Comparison of ENCODE assay signal across 8 cellular contexts in the genomic region with DNA sequence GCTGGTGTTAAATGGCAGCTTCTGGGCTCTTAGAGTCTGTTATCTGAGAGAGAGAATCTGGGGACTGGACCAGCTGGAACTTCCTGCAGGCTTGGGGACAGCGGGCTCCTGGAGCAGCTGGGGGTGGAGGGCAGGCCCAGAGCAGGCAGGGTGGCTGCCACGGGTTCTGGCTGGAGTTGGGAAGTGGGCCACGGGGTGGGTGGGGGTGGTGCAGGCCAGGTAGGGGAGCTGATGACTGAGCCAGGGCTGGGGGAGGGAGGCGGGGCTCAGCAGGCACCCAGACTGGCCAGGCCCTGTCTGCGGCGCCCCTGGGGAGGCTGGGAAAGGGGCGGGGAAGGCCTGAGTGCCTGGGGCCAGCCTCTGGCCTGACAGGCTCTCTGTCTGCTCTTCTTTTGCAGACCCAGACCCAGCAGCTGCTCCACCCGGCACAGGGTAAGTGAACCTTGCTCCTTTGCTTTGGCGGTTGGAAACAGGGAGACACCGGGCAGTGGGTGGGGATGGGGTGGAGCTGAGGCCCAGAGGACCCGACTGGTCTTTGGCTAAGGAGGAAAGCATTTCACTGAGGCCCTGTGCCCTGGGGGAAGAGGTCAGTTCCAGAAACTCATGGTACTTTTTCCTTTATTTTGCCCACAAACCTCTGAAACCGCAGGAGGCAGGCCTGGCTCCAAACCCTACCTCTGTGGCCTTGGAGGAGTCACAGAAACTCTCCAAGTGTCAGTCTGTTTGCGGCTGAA. TPM values are rescaled to one million over a fixed set of nuclear protein-coding genes. Genes with fewer than 3 reads are reported as not detected.
DNase-seq lines count a peak whose midpoint lies in the region; ATAC-seq, FAIRE-seq and TF ChIP-seq lines count a peak whose summit lies in the region.

No MANE protein-coding gene starts in this region.

- H3K18ac ChIP-seq in IMR-90 (ENCODE audit: low read depth, low read length): peak overlapping the region; percentile 30

- CTCF ChIA-PET in IMR-90 (lab: Yijun Ruan, JAX): interaction anchor here (1.7 kb wide), 1 partner anchor 86 kb away, joined by 7 read pairs; no protein-coding TSS in a partner anchor

- FAIRE-seq in kidney (lab: Jason Lieb, UNC): no peak

- peak overlapping the region; percentile 78 for H2BK20ac ChIP-seq in IMR-90 (ENCODE audit: low read depth, low read length)

- ATAC-seq in IMR-90 (ENCODE audit: low read depth) (peak; percentile 30), body of pancreas (peak; percentile 93)

- peak overlapping the region; percentile 62 for H3K27ac ChIP-seq in IMR-90 (ENCODE audit: insufficient read depth, low read length)
- H3K27ac ChIP-seq in body of pancreas: peak overlapping the region; percentile 75 to 90 (median 85)
- peak overlapping the region; percentile 83 to 87 for H3K27ac ChIP-seq in kidney (ENCODE audit: low read depth in 2 of 2, low read length in 2 of 2)
- H3K27ac ChIP-seq in tibial artery: peak overlapping the region; percentile 100

- H3K36me3 ChIP-seq in IMR-90 (ENCODE audit: control insufficient read depth, insufficient read depth, low read length): peaks cover 4% of the 10 kb centered on the region
- peaks cover 0 to under 1% of the 10 kb centered on the region in 2 donors for H3K36me3 ChIP-seq in body of pancreas (replicated peaks in 1 of 2; ENCODE audit: insufficient read depth in 1 of 2, low read depth in 2 of 2)
- H3K36me3 ChIP-seq in kidney (ENCODE audit: control insufficient read depth in 1 of 2, insufficient read depth in 2 of 2, low read length in 2 of 2): peaks cover 2 to 28% of the 10 kb centered on the region in 2 donors
- H3K36me3 ChIP-seq in tibial artery: peaks cover 0 to 21% (median 4%) of the 10 kb centered on the region in 3 donors

- H3K27me3 ChIP-seq in IMR-90 (ENCODE audit: control insufficient read depth, insufficient read depth, low read length) (no peaks in the 10 kb centered on the region), body of pancreas (no peaks in the 10 kb centered on the region), tibial artery (no peaks in the 10 kb centered on the region)

- H2BK120ac ChIP-seq in IMR-90 (ENCODE audit: low read depth, low read length): peak overlapping the region; percentile 84

- H3K4me1 ChIP-seq in IMR-90 (ENCODE audit: control insufficient read depth, insufficient read depth, low read length) (peaks cover 30% of the 10 kb centered on the region), body of pancreas (peaks cover 76% of the 10 kb centered on the region), kidney (ENCODE audit: control insufficient read depth in 1 of 2, insufficient read depth in 1 of 2, low read depth in 1 of 2, low read length in 2 of 2) (peaks cover 56 to 58% of the 10 kb centered on the region in 2 donors), tibial artery (peaks cover 5 to 98% (median 74%) of the 10 kb centered on the region in 4 donors)

- POLR2A ChIA-PET in IMR-90 (lab: Charles Lee; ENCODE audit: unreplicated experiment): no interaction called here

- H2BK15ac ChIP-seq in IMR-90 (ENCODE audit: low read depth, low read length): peak overlapping the region; percentile 5; the same call in 1 of the 3 replicates

- H2AK5ac ChIP-seq in IMR-90 (ENCODE audit: low read depth, low read length): peak overlapping the region; percentile 51; the same call in 1 of the 2 replicates

- H3K9me1 ChIP-seq in IMR-90 (ENCODE audit: insufficient read depth, low read length): peaks cover 22% of the 10 kb centered on the region

- no peak for TF ChIP-seq CTCF in IMR-90 (conservative IDR thresholded peaks at IDR 0.05; ENCODE audit: low read depth, low read length)
- TF ChIP-seq CTCF in body of pancreas (IDR thresholded peaks at IDR 0.05): no peak
- no peak for TF ChIP-seq CTCF in kidney (IDR thresholded peaks at IDR 0.05; ENCODE audit: borderline replicate concordance, extremely low read depth, insufficient read depth)
- TF ChIP-seq CTCF in tibial artery (IDR thresholded peaks at IDR 0.05): no peak

- DNase-seq in IMR-90 (peak; percentile 5), body of pancreas (peak; percentile 81 to 94 (median 92)), kidney (peak; percentile 91), tibial artery (peak; percentile 54 to 94), SIG-M5 (lab: John Stamatoyannopoulos, UW) (no peak), KG1 (lab: John Stamatoyannopoulos, UW) (no peak), NCI-H2081 (lab: John Stamatoyannopoulos, UW) (no peak), NCI-H748 treated with DMSO at 0.1 percent for 48 hours (lab: John Stamatoyannopoulos, UW) (no peak)

- TF ChIP-seq POLR2A in IMR-90 (IDR thresholded peaks at IDR 0.05; ENCODE audit: low read depth, low read length) (no peak), body of pancreas (IDR thresholded peaks at IDR 0.05) (no peak)

- peak overlapping the region; percentile 45; the same call in 1 of the 2 replicates for H3K23ac ChIP-seq in IMR-90 (ENCODE audit: low read depth, low read length)

- H3K4ac ChIP-seq in IMR-90 (ENCODE audit: low read depth, low read length): peak overlapping the region; percentile 87

- intact Hi-C loops in IMR-90 (cut with micrococcal nuclease) (loop anchor here (5.0 kb wide), 2 partner anchors 46 to 86 kb away; no protein-coding TSS in a partner anchor), body of pancreas (cut with DNase I) (no loop called here), kidney (cut with DNase I) (no loop called here), tibial artery (cut with DNase I; ENCODE audit: low total_unique reads) (no loop called here)

- BruUV-seq in IMR-90 (replicated peaks; lab: Mats Ljungman, UMichigan): no TSS peak

- in situ Hi-C loops in IMR-90 (cut with MboI; ENCODE audit: low sequenced_read_pairs): no loop called here

- TF ChIP-seq RAD21 in IMR-90 (IDR thresholded peaks at IDR 0.05; ENCODE audit: low read length): no peak

- H2AK9ac ChIP-seq in IMR-90 (replicated peaks; ENCODE audit: low read depth, low read length, poor library complexity): peak overlapping the region; percentile 94

- peak overlapping the region; percentile 28 for H2BK5ac ChIP-seq in IMR-90 (ENCODE audit: low read depth, low read length, poor library complexity, severe bottlenecking)

- peak overlapping the region; percentile 5; the same call in 1 of the 2 replicates for H3K4me2 ChIP-seq in IMR-90 (ENCODE audit: low read depth, low read length)

- H3K9ac ChIP-seq in IMR-90 (ENCODE audit: low read depth, low read length) (peak overlapping the region; percentile 57), kidney (ENCODE audit: low read length in 2 of 2) (peak overlapping the region; percentile 66 to 74)

- no peaks in the 10 kb centered on the region for H3K9me3 ChIP-seq in IMR-90 (ENCODE audit: control insufficient read depth, insufficient read depth, low read length)
- no peaks in the 10 kb centered on the region for H3K9me3 ChIP-seq in body of pancreas
- no peaks in the 10 kb centered on the region for H3K9me3 ChIP-seq in kidney (ENCODE audit: control insufficient read depth in 1 of 2, low read length in 2 of 2)
- no peaks in the 10 kb centered on the region for H3K9me3 ChIP-seq in tibial artery

- H2AFZ ChIP-seq in IMR-90 (replicated peaks; ENCODE audit: low read length, poor library complexity): peak overlapping the region; percentile 85

- peak overlapping the region; percentile 56 to 83; a peak in 3 of 4 replicates for H4K8ac ChIP-seq in IMR-90 (ENCODE audit: low read depth in 2 of 2, low read length in 2 of 2)

- 0 out of 2 replicates have a peak, but pooled peaks cover 3% of the 10 kb centered on the region for H4K20me1 ChIP-seq in IMR-90 (ENCODE audit: insufficient read depth, low read length)

- WGBS in IMR-90 (ENCODE audit: extremely low coverage in 2 of 2, insufficient read length in 1 of 2), 2 experiments: 26% methylated on average over 5 of the region's 13 CpGs; no CpG with 5 or more reads in 1 of the 2 experiments
- 7 to 16% methylated on average over 2 to 13 of the region's 13 CpGs for WGBS in body of pancreas, 2 donors

- H3K4me3 ChIP-seq in IMR-90 (ENCODE audit: insufficient read depth, low read depth, low read length) (no peak overlapping the region), body of pancreas (no peak overlapping the region), kidney (ENCODE audit: low read length in 2 of 2) (no peak overlapping the region), tibial artery (peak overlapping the region; percentile 19 to 40)

- H3K56ac ChIP-seq in IMR-90 (ENCODE audit: extremely low read depth, insufficient read depth, low read length): peak overlapping the region; percentile 50; the same call in 1 of the 2 replicates

- H4K91ac ChIP-seq in IMR-90 (ENCODE audit: insufficient read depth, low read depth, low read length): peak overlapping the region; percentile 78

- peak overlapping the region; percentile 68 for H3K14ac ChIP-seq in IMR-90 (replicated peaks; ENCODE audit: low read depth, low read length)

- dilution Hi-C loops in IMR-90 (cut with HindIII; ENCODE audit: low sequenced_read_pairs, unreplicated experiment): no loop called here

- H4K5ac ChIP-seq in IMR-90 (ENCODE audit: low read depth, low read length): peak overlapping the region; percentile 65

- peaks cover 0 to 37% of the 10 kb centered on the region in 2 experiments; a peak in 2 of 4 replicates for H3K79me1 ChIP-seq in IMR-90 (ENCODE audit: low read depth in 1 of 2, low read length in 2 of 2)

TF ChIP-seq in IMR-90, 13 proteins besides CTCF, POLR2A, EP300 and RAD21:
- no peak for TF ChIP-seq MAZ (IDR thresholded peaks at IDR 0.05; ENCODE audit: borderline replicate concordance, low read depth, low read length)
- no peak for TF ChIP-seq FOS (IDR thresholded peaks at IDR 0.05; ENCODE audit: low read depth, low read length)
- no peak for TF ChIP-seq RCOR1 (IDR thresholded peaks at IDR 0.05; ENCODE audit: insufficient replicate concordance, low read length)
- no peak for TF ChIP-seq RFX5 (IDR thresholded peaks at IDR 0.05; ENCODE audit: low read depth, low read length)
- TF ChIP-seq MAFK (IDR thresholded peaks at IDR 0.05; ENCODE audit: low read depth, low read length): no peak
- TF ChIP-seq NFE2L2 (IDR thresholded peaks at IDR 0.05; ENCODE audit: low read depth, low read length): no peak
- TF ChIP-seq, protein P1, sequence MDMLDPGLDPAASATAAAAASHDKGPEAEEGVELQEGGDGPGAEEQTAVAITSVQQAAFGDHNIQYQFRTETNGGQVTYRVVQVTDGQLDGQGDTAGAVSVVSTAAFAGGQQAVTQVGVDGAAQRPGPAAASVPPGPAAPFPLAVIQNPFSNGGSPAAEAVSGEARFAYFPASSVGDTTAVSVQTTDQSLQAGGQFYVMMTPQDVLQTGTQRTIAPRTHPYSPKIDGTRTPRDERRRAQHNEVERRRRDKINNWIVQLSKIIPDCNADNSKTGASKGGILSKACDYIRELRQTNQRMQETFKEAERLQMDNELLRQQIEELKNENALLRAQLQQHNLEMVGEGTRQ (IDR thresholded peaks at IDR 0.05; ENCODE audit: low read depth, low read length): no peak

RNA-seq across cellular contexts. Expression of a gene that starts 48.7 kb away (rescaled TPM):
- 4.8 and 5.0 TPM in 2 replicates for total RNA-seq in IMR-90 (2012; rRNA removed)
- 12.4 and 14.5 TPM in 2 replicates for polyA plus RNA-seq in IMR-90 (2012; rRNA removed)
- 7.7 and 12.8 TPM in 2 replicates for polyA plus RNA-seq in IMR-90 (2012; cell fraction: cytosol; rRNA removed)
- polyA plus RNA-seq in IMR-90 (2012; cell fraction: nucleus; rRNA removed; ENCODE audit: low replicate concordance): 23.3 and 59.8 TPM in 2 replicates
- 10 to 100 TPM; 81.4 to 93.1 TPM for total RNA-seq in body of pancreas
- total RNA-seq in kidney: 91.9 TPM
- polyA plus RNA-seq in kidney (ENCODE audit: insufficient read depth, low read depth, low replicate concordance): 40.8 TPM

Comparison
In these comparisons a context has a peak if more than half of its experiments do, and no peak if none do; other contexts are left out.
1. DNase-seq: peak in IMR-90 (single experiment), body of pancreas (4 of 4), kidney (single experiment) and tibial artery (2 of 2); none in SIG-M5 (single experiment), KG1 (single experiment), NCI-H2081 (0 of 2) and NCI-H748 treated with DMSO at 0.1 percent for 48 hours (single experiment).
2. H3K4me3 ChIP-seq: peak in tibial artery (2 of 2); none in IMR-90 (single experiment), body of pancreas (0 of 2) and kidney (0 of 2).
3. RNA of a gene that starts 48.7 kb away (total RNA-seq): 81.4 to 93.1 TPM in body of pancreas and 91.9 TPM in kidney (single experiment); 4.8 to 5.0 TPM in IMR-90; every median in the first group is over 10 times any median in the second.
4. Peak in every context shown above with its lines, with median percentiles within 50 percentile points of each other: H3K27ac ChIP-seq.